12 cellular contexts compared by ENCODE assay signal in the genomic region with DNA sequence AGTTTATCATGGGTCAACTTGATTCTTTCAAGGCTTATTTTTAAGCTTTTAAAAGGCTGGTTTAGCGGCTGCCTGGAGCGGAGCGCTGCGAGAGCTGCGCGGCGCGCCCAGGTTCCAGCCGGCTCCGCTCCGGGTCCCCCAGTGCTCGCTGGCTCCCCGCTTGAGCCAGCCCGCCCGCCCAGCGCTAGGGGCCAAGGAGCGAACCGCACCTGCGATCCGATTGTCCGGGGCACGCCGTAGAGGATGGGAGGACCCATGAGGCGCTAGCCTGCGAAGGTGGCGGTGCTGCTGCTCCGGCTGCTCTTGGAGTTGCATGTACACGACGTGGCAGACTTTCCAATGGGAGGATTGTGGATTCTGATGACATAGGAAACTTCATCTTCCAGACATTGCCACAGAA. TPM values are rescaled to one million over a fixed set of nuclear protein-coding genes. Genes with fewer than 3 reads are reported as not detected.
A peak's percentile ranks its signal among the peaks of the same experiment; 100 is the strongest.
DNase-seq lines count a peak whose midpoint lies in the region; ATAC-seq and TF ChIP-seq lines count a peak whose summit lies in the region.
"Had no signal": no experiment of that assay in that cellular context is flagged by ENCODE, and none has a peak within 500 bp of the region (broad histone marks: within the 10 kb centered on the region; RNA-seq: fewer than 3 reads in every experiment).

No MANE protein-coding gene starts in this region.

- ATAC-seq in GM21526 (IDR thresholded peaks at IDR 0.05; ENCODE audit: low FRiP score, unreplicated experiment) (no peak), GM18519 (IDR thresholded peaks at IDR 0.05; ENCODE audit: low FRiP score, unreplicated experiment) (no peak)

- H3K36me3 ChIP-seq in kidney epithelial cell (ENCODE audit: control insufficient read depth, insufficient read depth, low read length), result no peaks in the 10 kb centered on the region
- H3K36me3 ChIP-seq in suprapubic skin, result no peaks in the 10 kb centered on the region
- H3K36me3 ChIP-seq: tibial nerve had no signal

- 4% methylated on average over 29 of the region's 29 CpGs for WGBS in suprapubic skin

- H3K4me3 ChIP-seq in choroid plexus epithelial cell (ENCODE audit: low read depth, low read length), result peak overlapping the region; percentile 35
- H3K4me3 ChIP-seq in kidney epithelial cell (ENCODE audit: low read depth, low read length), result peak overlapping the region; percentile 31
- peak overlapping the region; percentile 9 for H3K4me3 ChIP-seq in suprapubic skin

- H3K27ac ChIP-seq in suprapubic skin, result no peak overlapping the region
- H3K27ac ChIP-seq: tibial nerve had no signal

- no peak for TF ChIP-seq EP300 in suprapubic skin (IDR thresholded peaks at IDR 0.05)

- no peaks in the 10 kb centered on the region for H3K4me1 ChIP-seq in suprapubic skin

- TF ChIP-seq POLR2A in suprapubic skin (IDR thresholded peaks at IDR 0.05), result no peak

- H3K9me3 ChIP-seq in suprapubic skin, result no peaks in the 10 kb centered on the region
- H3K9me3 ChIP-seq: tibial nerve had no signal

- peaks cover 5% of the 10 kb centered on the region for H3K27me3 ChIP-seq in kidney epithelial cell (ENCODE audit: control insufficient read depth, insufficient read depth, low read length)
- H3K27me3 ChIP-seq in suprapubic skin, result peaks cover 5% of the 10 kb centered on the region
- H3K27me3 ChIP-seq: tibial nerve had no signal

- DNase-seq in NCI-H2227 (lab: John Stamatoyannopoulos, UW; ENCODE audit: unreplicated experiment) (peak; percentile 12), NCI-H2227 treated with DMSO at 0.1 percent for 48 hours (lab: John Stamatoyannopoulos, UW) (no peak), choroid plexus epithelial cell (ENCODE audit: low read depth) (peak; percentile 23), kidney epithelial cell (ENCODE audit: low read depth) (no peak), suprapubic skin (ENCODE audit: low spot score in 2 of 2) (no peak), hippocampal formation (lab: John Stamatoyannopoulos, UW) (no peak)
- DNase-seq: activated B cell treated with CpG ODN at 0.5 μM for 24 hours; activated effector memory CD4-positive, alpha-beta T cell treated with anti-CD3 and anti-CD28 coated beads, Interleukin-2, amount 50 U/mL, for 16 hours had no signal

- no peak for TF ChIP-seq CTCF in choroid plexus epithelial cell (conservative IDR thresholded peaks at IDR 0.05; ENCODE audit: low read depth, low read length)
- TF ChIP-seq CTCF in kidney epithelial cell (IDR thresholded peaks at IDR 0.05; ENCODE audit: insufficient read depth, low read length, poor library complexity, severe bottlenecking), result no peak
- no peak for TF ChIP-seq CTCF in suprapubic skin (IDR thresholded peaks at IDR 0.05)

RNA-seq across cellular contexts. Expression of a gene that starts 9.9 kb away (rescaled TPM):
- not detected in 2 replicates for total RNA-seq in kidney epithelial cell
- total RNA-seq in suprapubic skin, result not detected
- total RNA-seq: activated B cell treated with CpG ODN at 0.5 μM for 24 hours, OCI-LY7 had no signal

RNA-seq across cellular contexts. Expression of a gene that starts 58.4 kb away (rescaled TPM):
- total RNA-seq in kidney epithelial cell (not detected in 2 replicates), suprapubic skin (1 to 10 TPM in 1 of 4 donors, not detected in 3; 1.8 TPM)
- total RNA-seq: activated B cell treated with CpG ODN at 0.5 μM for 24 hours, OCI-LY7 had no signal

Comparison
In these comparisons a context has a peak if more than half of its experiments do, and no peak if none do; other contexts are left out.
1. DNase-seq: peak in NCI-H2227 (single experiment) and choroid plexus epithelial cell (single experiment); none in NCI-H2227 treated with DMSO at 0.1 percent for 48 hours (single experiment), kidney epithelial cell (single experiment), suprapubic skin (0 of 2) and hippocampal formation (0 of 2).
2. Peak in every context shown above with its lines, with median percentiles within 50 percentile points of each other: H3K4me3 ChIP-seq.